ENCODE assay signal across 25 cellular contexts in the genomic region with DNA sequence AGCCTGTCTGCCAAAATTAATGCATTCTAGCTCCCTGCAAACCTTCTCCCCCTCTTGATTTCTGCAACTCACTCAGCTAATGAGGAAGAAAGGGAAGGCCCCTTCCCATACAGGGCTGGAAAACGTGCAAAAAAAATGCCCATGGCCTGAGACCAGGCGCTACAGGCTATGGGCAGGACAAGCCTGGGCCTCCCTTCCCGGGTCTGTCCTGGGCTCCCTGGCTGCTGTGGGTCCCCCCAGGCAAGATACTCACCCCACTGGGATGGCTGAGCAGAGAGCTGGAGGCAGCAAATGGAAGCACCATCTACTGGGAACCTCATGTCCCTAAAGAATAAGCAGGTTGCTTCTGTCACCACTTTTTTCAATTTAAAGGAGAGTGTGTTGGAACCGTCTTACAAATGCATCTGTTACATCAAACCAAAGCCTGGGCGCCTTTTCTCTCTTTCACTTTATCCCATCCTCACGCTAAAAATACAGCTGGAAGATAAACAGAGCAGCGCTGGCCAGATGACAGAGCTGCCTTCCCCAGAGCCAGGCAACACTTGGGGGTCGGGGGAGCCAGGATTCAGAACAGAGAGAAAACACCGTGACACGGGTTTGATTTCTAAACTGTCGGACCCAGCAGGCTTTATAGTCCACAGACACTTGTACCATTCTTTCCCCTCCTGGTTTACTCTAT.
"Had no signal": no experiment of that assay in that cellular context is flagged by ENCODE, and none has a peak within 500 bp of the region (broad histone marks: within the 10 kb centered on the region; RNA-seq: fewer than 3 reads in every experiment).

No MANE protein-coding gene starts in this region.

- H3K4me3 ChIP-seq: colonic mucosa, esophagus squamous epithelium, pancreas, prostate gland, stomach, suprapubic skin, tibial artery, upper lobe of right lung had no signal

- DNase-seq: activated B cell treated with CpG ODN at 0.5 μM for 24 hours; activated CD8-positive, alpha-beta memory T cell treated with anti-CD3 and anti-CD28 coated beads, Interleukin-2, amount 10 ng/mL, durations not matched to agents 7 days and 5 days; activated CD8-positive, alpha-beta T cell treated with anti-CD3 and anti-CD28 coated beads, Interleukin-2, amount 10 ng/mL, durations not matched to agents 7 days and 5 days; activated naive CD8-positive, alpha-beta T cell treated with anti-CD3 and anti-CD28 coated beads, Interleukin-2, amount 50 U/mL, for 24 hours; activated T-cell treated with anti-CD3 and anti-CD28 coated beads, Interleukin-2, amount 50 U/mL, for 48 hours; amygdala; cerebellar nuclear complex; colonic mucosa; effector CD8-positive, alpha-beta T cell; esophagus squamous epithelium; foreskin melanocyte; islet precursor cell; naive thymus-derived CD8-positive, alpha-beta T cell; pancreas; stimulated activated CD4-positive, alpha-beta T cell treated with anti-CD3 and anti-CD28 coated beads, Interleukin-15, amount 100 ng/mL, for 24 hours; stimulated activated CD4-positive, alpha-beta T cell treated with anti-CD3 and anti-CD28 coated beads, Interleukin-2, amount 100 ng/mL, for 24 hours; stimulated activated naive B cell treated with anti-CD40 and anti-IgM and Interleukin-4, amounts not matched to agents 10 μg/mL and 1 μg/mL and 100 μg/mL, for 72 hours; stomach; T-helper 1 cell; tibial artery; upper lobe of right lung had no signal

- H3K27ac ChIP-seq: colonic mucosa, epithelial cell of prostate, esophagus squamous epithelium, pancreas, prostate gland, stomach, suprapubic skin, tibial artery, upper lobe of right lung had no signal

- H3K9me3 ChIP-seq: colonic mucosa, esophagus squamous epithelium, pancreas, prostate gland, stomach, suprapubic skin, tibial artery, upper lobe of right lung had no signal

- H3K4me1 ChIP-seq: colonic mucosa, pancreas, prostate gland, suprapubic skin, tibial artery, upper lobe of right lung had no signal

- H3K36me3 ChIP-seq: colonic mucosa, esophagus squamous epithelium, pancreas, prostate gland, stomach, suprapubic skin, tibial artery, upper lobe of right lung had no signal

- FAIRE-seq: endometrium, pancreas had no signal

- H3K27me3 ChIP-seq: colonic mucosa, pancreas, stomach, upper lobe of right lung had no signal

- ATAC-seq: activated CD8-positive, alpha-beta memory T cell treated with anti-CD3 and anti-CD28 coated beads, Interleukin-2, amount 10 ng/mL, durations not matched to agents 7 days and 5 days; activated CD8-positive, alpha-beta T cell treated with anti-CD3 and anti-CD28 coated beads, Interleukin-2, amount 10 ng/mL, durations not matched to agents 7 days and 5 days; activated naive CD8-positive, alpha-beta T cell treated with anti-CD3 and anti-CD28 coated beads, Interleukin-2, amount 50 U/mL, for 24 hours; naive thymus-derived CD8-positive, alpha-beta T cell; pancreas; stimulated activated naive B cell treated with anti-CD40 and anti-IgM and Interleukin-4, amounts not matched to agents 10 μg/mL and 1 μg/mL and 100 μg/mL, for 72 hours; upper lobe of right lung had no signal
